7 cellular contexts compared by ENCODE assay signal in genomic region chr5:134456825-134457224, GRCh38.
"Had no signal": no experiment of that assay in that cellular context is flagged by ENCODE, and none has a peak within 500 bp of the region (broad histone marks: within the 10 kb centered on the region; RNA-seq: fewer than 3 reads in every experiment).

No MANE protein-coding gene starts in this region.

- H3K27ac ChIP-seq: GM23248 had no signal

- FAIRE-seq: H54, HTR-8/SVneo had no signal

- H3K9ac ChIP-seq: GM23248 had no signal

- H3K4me3 ChIP-seq: GM23248 had no signal

- H2AFZ ChIP-seq: GM23248 had no signal

- DNase-seq: GM23248, GOT3, H9, HCEC 1CT, KG1 had no signal
